1 cellular context compared by ENCODE assay signal in genomic region chr5:54471398-54471797, GRCh38.
TF ChIP-seq lines count a peak whose summit lies in the region.

No MANE protein-coding gene starts in this region.

TF ChIP-seq in K562, 482 proteins besides CTCF, POLR2A, EP300 and RAD21 (continued from another document):
- TF ChIP-seq MGA (IDR thresholded peaks at IDR 0.05): no peak
